Comparison of ENCODE assay signal across 18 cellular contexts in the genomic region with DNA sequence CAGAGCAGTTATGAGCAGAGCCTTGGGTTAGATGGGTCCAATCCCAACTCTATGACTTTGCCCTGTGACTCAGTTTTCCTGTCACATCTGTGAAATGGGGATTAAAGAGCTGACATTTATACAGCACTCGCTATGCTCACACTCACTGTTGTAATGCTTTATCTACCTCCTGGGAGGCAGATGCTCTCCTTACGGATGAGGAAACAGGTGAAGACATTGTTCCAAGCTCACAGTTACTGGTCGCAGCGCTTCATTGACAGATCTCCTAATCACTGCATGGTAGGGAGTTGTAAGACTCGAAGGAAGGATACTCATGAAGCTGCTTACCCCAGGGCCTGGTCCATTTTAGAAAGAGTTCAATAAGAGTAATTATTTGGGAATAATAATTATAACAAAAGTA. TPM values are rescaled to one million over a fixed set of nuclear protein-coding genes. Genes with fewer than 3 reads are reported as not detected.
"Had no signal": no experiment of that assay in that cellular context is flagged by ENCODE, and none has a peak within 500 bp of the region (broad histone marks: within the 10 kb centered on the region; RNA-seq: fewer than 3 reads in every experiment).

No MANE protein-coding gene starts in this region.

- H3K36me3 Mint-ChIP-seq: natural killer cell had no signal

- H3K4me2 ChIP-seq: smooth muscle cell had no signal

- H3K27me3 ChIP-seq: cardiac muscle cell, colonic mucosa, esophagus muscularis mucosa had no signal

- H3K4me3 ChIP-seq: cardiac muscle cell, colonic mucosa, esophagus muscularis mucosa, smooth muscle cell had no signal

- DNase-seq: activated CD4-positive, alpha-beta T cell treated with anti-CD3 and anti-CD28 coated beads, Interleukin-2, amount 50 U/mL, for 4 hours; activated naive CD4-positive, alpha-beta T cell treated with Interleukin-2 at 50 U/mL for 16 hours; activated T-cell treated with anti-CD3 and anti-CD28 coated beads for 4 hours; colonic mucosa; hippocampal formation; kidney; left ventricle myocardium superior; mesenchymal stem cell; natural killer cell; right cardiac atrium; stimulated activated CD4-positive, alpha-beta T cell treated with anti-CD3 and anti-CD28 coated beads, Interleukin-4, amount 100 ng/mL, for 4 hours; T-helper 1 cell; T1000 had no signal

- H3K4me3 Mint-ChIP-seq: natural killer cell; stimulated activated naive CD8-positive, alpha-beta T cell treated with anti-CD3 and anti-CD28 coated beads, Interleukin-15, Interleukin-2, amounts not matched to agents 100 ng/mL and 50 ng/mL, for 24 hours had no signal

- FAIRE-seq: kidney had no signal

- H3K27ac Mint-ChIP-seq: natural killer cell; stimulated activated naive CD8-positive, alpha-beta T cell treated with anti-CD3 and anti-CD28 coated beads, Interleukin-15, Interleukin-2, amounts not matched to agents 100 ng/mL and 50 ng/mL, for 24 hours had no signal

- H3K4me1 Mint-ChIP-seq: natural killer cell had no signal

- H3K9me3 ChIP-seq: colonic mucosa, esophagus muscularis mucosa had no signal

- H3K4me1 ChIP-seq: colonic mucosa had no signal

- H3K27ac ChIP-seq: cardiac muscle cell, colonic mucosa, esophagus muscularis mucosa had no signal

- H3K9me3 Mint-ChIP-seq: natural killer cell; stimulated activated naive CD8-positive, alpha-beta T cell treated with anti-CD3 and anti-CD28 coated beads, Interleukin-15, Interleukin-2, amounts not matched to agents 100 ng/mL and 50 ng/mL, for 24 hours had no signal

- H3K36me3 ChIP-seq: cardiac muscle cell, colonic mucosa, esophagus muscularis mucosa had no signal

- ATAC-seq: left ventricle myocardium superior had no signal

- H3K27me3 Mint-ChIP-seq: stimulated activated naive CD8-positive, alpha-beta T cell treated with anti-CD3 and anti-CD28 coated beads, Interleukin-15, Interleukin-2, amounts not matched to agents 100 ng/mL and 50 ng/mL, for 24 hours had no signal

RNA-seq across cellular contexts. Expression of a gene that starts 2.9 kb away (rescaled TPM):
- total RNA-seq: kidney, ureter had no signal
- polyA plus RNA-seq: cardiac muscle cell had no signal

RNA-seq across cellular contexts. Expression of a gene that starts 29.2 kb away (rescaled TPM):
- total RNA-seq: natural killer cell, ureter had no signal

RNA-seq across cellular contexts. Expression of a gene that starts 54.1 kb away (rescaled TPM):
- total RNA-seq: natural killer cell had no signal

RNA-seq across cellular contexts. Expression of a gene that starts 54.2 kb away (rescaled TPM):
- total RNA-seq: colonic mucosa, left ventricle myocardium superior, natural killer cell, smooth muscle cell had no signal
